ENCODE assay signal across 8 cellular contexts in genomic region chr6:132797975-132798819, GRCh38. TPM values are rescaled to one million over a fixed set of nuclear protein-coding genes. Genes with fewer than 3 reads are reported as not detected.
DNase-seq lines count a peak whose midpoint lies in the region; ATAC-seq and TF ChIP-seq lines count a peak whose summit lies in the region.

Gene SLC18B1 (minus strand): TSS chr6:132798637. CDS start chr6:132798456, 181 bp downstream.

- H3K36me3 Mint-ChIP-seq in nephron (ENCODE audit: low read depth) = peaks cover 16% of the 10 kb centered on the region

- H3K4me3 ChIP-seq in AG09309 (ENCODE audit: control insufficient read depth, low read depth, low read length) = peak within 1 kb of the TSS; percentile 80
- peak within 1 kb of the TSS; percentile 81 for H3K4me3 ChIP-seq in upper lobe of right lung

- H3K36me3 ChIP-seq in upper lobe of right lung = no peaks in the 10 kb centered on the region

- H3K9me3 Mint-ChIP-seq in nephron = peaks cover 6% of the 10 kb centered on the region

- H3K27ac ChIP-seq in foreskin keratinocyte = peak within 1 kb of the TSS; percentile 21
- H3K27ac ChIP-seq in upper lobe of right lung = no peak within 1 kb of the TSS

- H3K4me1 ChIP-seq in foreskin keratinocyte = no peaks in the 10 kb centered on the region
- no peaks in the 10 kb centered on the region for H3K4me1 ChIP-seq in upper lobe of right lung

- peak within 1 kb of the TSS; percentile 80 to 91 (median 88) for H3K27ac Mint-ChIP-seq in nephron

- H3K27me3 Mint-ChIP-seq in nephron (ENCODE audit: low read depth) = no peaks in the 10 kb centered on the region

- H3K9me3 ChIP-seq in upper lobe of right lung = no peaks in the 10 kb centered on the region

- no peak for DNase-seq in AG09309 (ENCODE audit: low read depth)
- DNase-seq in OCI-M2 (lab: John Stamatoyannopoulos, UW; ENCODE audit: unreplicated experiment) = peak; percentile 32
- peak; percentile 48 for DNase-seq in activated gamma-delta T cell treated with Interleukin-2 at 50 U/mL for 16 hours
- DNase-seq in foreskin keratinocyte = peak in 1 of 2 donors; percentile 51
- peak; percentile 88 for DNase-seq in upper lobe of right lung

- no peak within 1 kb of the TSS for H3K4me3 Mint-ChIP-seq in nephron

- intact Hi-C loops in upper lobe of right lung (cut with DNase I) = no loop called here

- no peak for TF ChIP-seq CTCF in AG09309 (IDR thresholded peaks at IDR 0.05; ENCODE audit: control insufficient read depth, insufficient read depth, low read depth, low read length, missing control alignments)
- no peak for TF ChIP-seq CTCF in foreskin keratinocyte (conservative IDR thresholded peaks at IDR 0.05)
- no peak for TF ChIP-seq CTCF in nephron (IDR thresholded peaks at IDR 0.05; ENCODE audit: unreplicated experiment in 3 of 3)
- TF ChIP-seq CTCF in upper lobe of right lung (IDR thresholded peaks at IDR 0.05) = no peak

- ATAC-seq in GM18858 (IDR thresholded peaks at IDR 0.05; ENCODE audit: unreplicated experiment) (peak; percentile 33), HG03039 (IDR thresholded peaks at IDR 0.05; ENCODE audit: unreplicated experiment) (peak; percentile 48), foreskin keratinocyte (peak; percentile 81), upper lobe of right lung (peak; percentile 87)

- H3K4me1 Mint-ChIP-seq in nephron = peaks cover 7% of the 10 kb centered on the region

- H3K27me3 ChIP-seq in foreskin keratinocyte (no peaks in the 10 kb centered on the region), upper lobe of right lung (no peaks in the 10 kb centered on the region)

RNA-seq across cellular contexts. Expression of gene SLC18B1, which starts in this region (rescaled TPM):
- total RNA-seq in foreskin keratinocyte (14.1 and 14.8 TPM in 2 replicates), upper lobe of right lung (8.9 TPM)
- polyA plus RNA-seq in foreskin keratinocyte = 8.3 and 8.7 TPM in 2 replicates

Comparison
In these comparisons a context has a peak if more than half of its experiments do, and no peak if none do; other contexts are left out.
1. ATAC-seq: peak in every context shown above with its lines; median percentile 87 in upper lobe of right lung; 81 in foreskin keratinocyte; 48 in HG03039; 33 in GM18858.